In the genomic region with DNA sequence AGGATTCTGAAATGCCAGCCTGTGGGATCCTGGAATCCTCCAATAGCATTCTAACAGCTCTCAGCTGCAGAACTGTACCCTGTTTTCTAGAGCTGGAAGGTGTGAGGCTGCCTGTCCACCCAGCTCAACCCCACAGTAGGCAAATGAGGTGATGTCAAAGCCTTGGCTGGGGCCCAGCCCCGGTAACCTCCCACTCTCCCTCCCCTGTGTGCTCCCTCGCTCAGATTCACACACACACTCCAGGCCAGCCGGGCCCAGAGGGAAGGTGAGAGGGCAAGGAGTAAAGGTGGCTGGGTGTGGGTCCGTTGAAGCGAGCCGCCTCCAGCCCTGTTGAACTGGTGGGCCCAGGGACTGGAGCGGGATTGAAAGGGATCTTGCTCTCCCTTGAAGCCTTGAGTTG, we compare ENCODE assay signal across 2 cellular contexts.
TF ChIP-seq lines count a peak whose summit lies in the region.

A gene (plus strand): TSS at position 257 of the 400 bp plus-strand sequence. CDS start 254 bp downstream, outside the sequence.

TF ChIP-seq in H1, 55 proteins besides CTCF, POLR2A, EP300 and RAD21 (continued from another document):
- TF ChIP-seq, protein P1, sequence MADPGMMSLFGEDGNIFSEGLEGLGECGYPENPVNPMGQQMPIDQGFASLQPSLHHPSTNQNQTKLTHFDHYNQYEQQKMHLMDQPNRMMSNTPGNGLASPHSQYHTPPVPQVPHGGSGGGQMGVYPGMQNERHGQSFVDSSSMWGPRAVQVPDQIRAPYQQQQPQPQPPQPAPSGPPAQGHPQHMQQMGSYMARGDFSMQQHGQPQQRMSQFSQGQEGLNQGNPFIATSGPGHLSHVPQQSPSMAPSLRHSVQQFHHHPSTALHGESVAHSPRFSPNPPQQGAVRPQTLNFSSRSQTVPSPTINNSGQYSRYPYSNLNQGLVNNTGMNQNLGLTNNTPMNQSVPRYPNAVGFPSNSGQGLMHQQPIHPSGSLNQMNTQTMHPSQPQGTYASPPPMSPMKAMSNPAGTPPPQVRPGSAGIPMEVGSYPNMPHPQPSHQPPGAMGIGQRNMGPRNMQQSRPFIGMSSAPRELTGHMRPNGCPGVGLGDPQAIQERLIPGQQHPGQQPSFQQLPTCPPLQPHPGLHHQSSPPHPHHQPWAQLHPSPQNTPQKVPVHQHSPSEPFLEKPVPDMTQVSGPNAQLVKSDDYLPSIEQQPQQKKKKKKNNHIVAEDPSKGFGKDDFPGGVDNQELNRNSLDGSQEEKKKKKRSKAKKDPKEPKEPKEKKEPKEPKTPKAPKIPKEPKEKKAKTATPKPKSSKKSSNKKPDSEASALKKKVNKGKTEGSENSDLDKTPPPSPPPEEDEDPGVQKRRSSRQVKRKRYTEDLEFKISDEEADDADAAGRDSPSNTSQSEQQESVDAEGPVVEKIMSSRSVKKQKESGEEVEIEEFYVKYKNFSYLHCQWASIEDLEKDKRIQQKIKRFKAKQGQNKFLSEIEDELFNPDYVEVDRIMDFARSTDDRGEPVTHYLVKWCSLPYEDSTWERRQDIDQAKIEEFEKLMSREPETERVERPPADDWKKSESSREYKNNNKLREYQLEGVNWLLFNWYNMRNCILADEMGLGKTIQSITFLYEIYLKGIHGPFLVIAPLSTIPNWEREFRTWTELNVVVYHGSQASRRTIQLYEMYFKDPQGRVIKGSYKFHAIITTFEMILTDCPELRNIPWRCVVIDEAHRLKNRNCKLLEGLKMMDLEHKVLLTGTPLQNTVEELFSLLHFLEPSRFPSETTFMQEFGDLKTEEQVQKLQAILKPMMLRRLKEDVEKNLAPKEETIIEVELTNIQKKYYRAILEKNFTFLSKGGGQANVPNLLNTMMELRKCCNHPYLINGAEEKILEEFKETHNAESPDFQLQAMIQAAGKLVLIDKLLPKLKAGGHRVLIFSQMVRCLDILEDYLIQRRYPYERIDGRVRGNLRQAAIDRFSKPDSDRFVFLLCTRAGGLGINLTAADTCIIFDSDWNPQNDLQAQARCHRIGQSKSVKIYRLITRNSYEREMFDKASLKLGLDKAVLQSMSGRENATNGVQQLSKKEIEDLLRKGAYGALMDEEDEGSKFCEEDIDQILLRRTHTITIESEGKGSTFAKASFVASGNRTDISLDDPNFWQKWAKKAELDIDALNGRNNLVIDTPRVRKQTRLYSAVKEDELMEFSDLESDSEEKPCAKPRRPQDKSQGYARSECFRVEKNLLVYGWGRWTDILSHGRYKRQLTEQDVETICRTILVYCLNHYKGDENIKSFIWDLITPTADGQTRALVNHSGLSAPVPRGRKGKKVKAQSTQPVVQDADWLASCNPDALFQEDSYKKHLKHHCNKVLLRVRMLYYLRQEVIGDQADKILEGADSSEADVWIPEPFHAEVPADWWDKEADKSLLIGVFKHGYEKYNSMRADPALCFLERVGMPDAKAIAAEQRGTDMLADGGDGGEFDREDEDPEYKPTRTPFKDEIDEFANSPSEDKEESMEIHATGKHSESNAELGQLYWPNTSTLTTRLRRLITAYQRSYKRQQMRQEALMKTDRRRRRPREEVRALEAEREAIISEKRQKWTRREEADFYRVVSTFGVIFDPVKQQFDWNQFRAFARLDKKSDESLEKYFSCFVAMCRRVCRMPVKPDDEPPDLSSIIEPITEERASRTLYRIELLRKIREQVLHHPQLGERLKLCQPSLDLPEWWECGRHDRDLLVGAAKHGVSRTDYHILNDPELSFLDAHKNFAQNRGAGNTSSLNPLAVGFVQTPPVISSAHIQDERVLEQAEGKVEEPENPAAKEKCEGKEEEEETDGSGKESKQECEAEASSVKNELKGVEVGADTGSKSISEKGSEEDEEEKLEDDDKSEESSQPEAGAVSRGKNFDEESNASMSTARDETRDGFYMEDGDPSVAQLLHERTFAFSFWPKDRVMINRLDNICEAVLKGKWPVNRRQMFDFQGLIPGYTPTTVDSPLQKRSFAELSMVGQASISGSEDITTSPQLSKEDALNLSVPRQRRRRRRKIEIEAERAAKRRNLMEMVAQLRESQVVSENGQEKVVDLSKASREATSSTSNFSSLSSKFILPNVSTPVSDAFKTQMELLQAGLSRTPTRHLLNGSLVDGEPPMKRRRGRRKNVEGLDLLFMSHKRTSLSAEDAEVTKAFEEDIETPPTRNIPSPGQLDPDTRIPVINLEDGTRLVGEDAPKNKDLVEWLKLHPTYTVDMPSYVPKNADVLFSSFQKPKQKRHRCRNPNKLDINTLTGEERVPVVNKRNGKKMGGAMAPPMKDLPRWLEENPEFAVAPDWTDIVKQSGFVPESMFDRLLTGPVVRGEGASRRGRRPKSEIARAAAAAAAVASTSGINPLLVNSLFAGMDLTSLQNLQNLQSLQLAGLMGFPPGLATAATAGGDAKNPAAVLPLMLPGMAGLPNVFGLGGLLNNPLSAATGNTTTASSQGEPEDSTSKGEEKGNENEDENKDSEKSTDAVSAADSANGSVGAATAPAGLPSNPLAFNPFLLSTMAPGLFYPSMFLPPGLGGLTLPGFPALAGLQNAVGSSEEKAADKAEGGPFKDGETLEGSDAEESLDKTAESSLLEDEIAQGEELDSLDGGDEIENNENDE (IDR thresholded peaks at IDR 0.05; ENCODE audit: insufficient replicate concordance, low read length): no peak
- TF ChIP-seq, protein P2, sequence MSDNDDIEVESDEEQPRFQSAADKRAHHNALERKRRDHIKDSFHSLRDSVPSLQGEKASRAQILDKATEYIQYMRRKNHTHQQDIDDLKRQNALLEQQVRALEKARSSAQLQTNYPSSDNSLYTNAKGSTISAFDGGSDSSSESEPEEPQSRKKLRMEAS (IDR thresholded peaks at IDR 0.05): no peak
- no peak for TF ChIP-seq POLR2AphosphoS5 (IDR thresholded peaks at IDR 0.05; ENCODE audit: low read depth, low read length)
- no peak for TF ChIP-seq SP1 (IDR thresholded peaks at IDR 0.05; ENCODE audit: low read depth, low read length)
- no peak for TF ChIP-seq SIRT6 (IDR thresholded peaks at IDR 0.05; ENCODE audit: low read length)
- no peak for TF ChIP-seq GTF2F1 (IDR thresholded peaks at IDR 0.05; ENCODE audit: borderline replicate concordance, low read depth, low read length)

TF ChIP-seq in SK-N-SH treated with all-trans-retinoic acid at 6 μM for 48 hours, 23 proteins besides CTCF, POLR2A, EP300 and RAD21 (continued from another document):
- no peak for TF ChIP-seq RARB (CRISPR knock-in tag; IDR thresholded peaks at IDR 0.05)
- TF ChIP-seq, protein P3, sequence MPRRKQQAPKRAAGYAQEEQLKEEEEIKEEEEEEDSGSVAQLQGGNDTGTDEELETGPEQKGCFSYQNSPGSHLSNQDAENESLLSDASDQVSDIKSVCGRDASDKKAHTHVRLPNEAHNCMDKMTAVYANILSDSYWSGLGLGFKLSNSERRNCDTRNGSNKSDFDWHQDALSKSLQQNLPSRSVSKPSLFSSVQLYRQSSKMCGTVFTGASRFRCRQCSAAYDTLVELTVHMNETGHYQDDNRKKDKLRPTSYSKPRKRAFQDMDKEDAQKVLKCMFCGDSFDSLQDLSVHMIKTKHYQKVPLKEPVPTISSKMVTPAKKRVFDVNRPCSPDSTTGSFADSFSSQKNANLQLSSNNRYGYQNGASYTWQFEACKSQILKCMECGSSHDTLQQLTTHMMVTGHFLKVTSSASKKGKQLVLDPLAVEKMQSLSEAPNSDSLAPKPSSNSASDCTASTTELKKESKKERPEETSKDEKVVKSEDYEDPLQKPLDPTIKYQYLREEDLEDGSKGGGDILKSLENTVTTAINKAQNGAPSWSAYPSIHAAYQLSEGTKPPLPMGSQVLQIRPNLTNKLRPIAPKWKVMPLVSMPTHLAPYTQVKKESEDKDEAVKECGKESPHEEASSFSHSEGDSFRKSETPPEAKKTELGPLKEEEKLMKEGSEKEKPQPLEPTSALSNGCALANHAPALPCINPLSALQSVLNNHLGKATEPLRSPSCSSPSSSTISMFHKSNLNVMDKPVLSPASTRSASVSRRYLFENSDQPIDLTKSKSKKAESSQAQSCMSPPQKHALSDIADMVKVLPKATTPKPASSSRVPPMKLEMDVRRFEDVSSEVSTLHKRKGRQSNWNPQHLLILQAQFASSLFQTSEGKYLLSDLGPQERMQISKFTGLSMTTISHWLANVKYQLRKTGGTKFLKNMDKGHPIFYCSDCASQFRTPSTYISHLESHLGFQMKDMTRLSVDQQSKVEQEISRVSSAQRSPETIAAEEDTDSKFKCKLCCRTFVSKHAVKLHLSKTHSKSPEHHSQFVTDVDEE (CRISPR knock-in tag; IDR thresholded peaks at IDR 0.05): no peak
- TF ChIP-seq BACH2 (CRISPR knock-in tag; IDR thresholded peaks at IDR 0.05; ENCODE audit: borderline replicate concordance): no peak
- TF ChIP-seq GLIS3 (CRISPR knock-in tag; IDR thresholded peaks at IDR 0.05): no peak
- no peak for TF ChIP-seq TCF4 (CRISPR knock-in tag; IDR thresholded peaks at IDR 0.05; ENCODE audit: borderline replicate concordance)
- TF ChIP-seq, protein P4, sequence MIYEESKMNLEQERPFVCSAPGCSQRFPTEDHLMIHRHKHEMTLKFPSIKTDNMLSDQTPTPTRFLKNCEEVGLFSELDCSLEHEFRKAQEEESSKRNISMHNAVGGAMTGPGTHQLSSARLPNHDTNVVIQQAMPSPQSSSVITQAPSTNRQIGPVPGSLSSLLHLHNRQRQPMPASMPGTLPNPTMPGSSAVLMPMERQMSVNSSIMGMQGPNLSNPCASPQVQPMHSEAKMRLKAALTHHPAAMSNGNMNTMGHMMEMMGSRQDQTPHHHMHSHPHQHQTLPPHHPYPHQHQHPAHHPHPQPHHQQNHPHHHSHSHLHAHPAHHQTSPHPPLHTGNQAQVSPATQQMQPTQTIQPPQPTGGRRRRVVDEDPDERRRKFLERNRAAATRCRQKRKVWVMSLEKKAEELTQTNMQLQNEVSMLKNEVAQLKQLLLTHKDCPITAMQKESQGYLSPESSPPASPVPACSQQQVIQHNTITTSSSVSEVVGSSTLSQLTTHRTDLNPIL (CRISPR knock-in tag; IDR thresholded peaks at IDR 0.05; ENCODE audit: low read depth): no peak
- TF ChIP-seq, protein P5, sequence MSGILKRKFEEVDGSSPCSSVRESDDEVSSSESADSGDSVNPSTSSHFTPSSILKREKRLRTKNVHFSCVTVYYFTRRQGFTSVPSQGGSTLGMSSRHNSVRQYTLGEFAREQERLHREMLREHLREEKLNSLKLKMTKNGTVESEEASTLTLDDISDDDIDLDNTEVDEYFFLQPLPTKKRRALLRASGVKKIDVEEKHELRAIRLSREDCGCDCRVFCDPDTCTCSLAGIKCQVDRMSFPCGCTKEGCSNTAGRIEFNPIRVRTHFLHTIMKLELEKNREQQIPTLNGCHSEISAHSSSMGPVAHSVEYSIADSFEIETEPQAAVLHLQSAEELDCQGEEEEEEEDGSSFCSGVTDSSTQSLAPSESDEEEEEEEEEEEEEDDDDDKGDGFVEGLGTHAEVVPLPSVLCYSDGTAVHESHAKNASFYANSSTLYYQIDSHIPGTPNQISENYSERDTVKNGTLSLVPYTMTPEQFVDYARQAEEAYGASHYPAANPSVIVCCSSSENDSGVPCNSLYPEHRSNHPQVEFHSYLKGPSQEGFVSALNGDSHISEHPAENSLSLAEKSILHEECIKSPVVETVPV (CRISPR knock-in tag; IDR thresholded peaks at IDR 0.05): no peak
- no peak for TF ChIP-seq ZNF8 (CRISPR knock-in tag; IDR thresholded peaks at IDR 0.05)
- TF ChIP-seq, protein P6, sequence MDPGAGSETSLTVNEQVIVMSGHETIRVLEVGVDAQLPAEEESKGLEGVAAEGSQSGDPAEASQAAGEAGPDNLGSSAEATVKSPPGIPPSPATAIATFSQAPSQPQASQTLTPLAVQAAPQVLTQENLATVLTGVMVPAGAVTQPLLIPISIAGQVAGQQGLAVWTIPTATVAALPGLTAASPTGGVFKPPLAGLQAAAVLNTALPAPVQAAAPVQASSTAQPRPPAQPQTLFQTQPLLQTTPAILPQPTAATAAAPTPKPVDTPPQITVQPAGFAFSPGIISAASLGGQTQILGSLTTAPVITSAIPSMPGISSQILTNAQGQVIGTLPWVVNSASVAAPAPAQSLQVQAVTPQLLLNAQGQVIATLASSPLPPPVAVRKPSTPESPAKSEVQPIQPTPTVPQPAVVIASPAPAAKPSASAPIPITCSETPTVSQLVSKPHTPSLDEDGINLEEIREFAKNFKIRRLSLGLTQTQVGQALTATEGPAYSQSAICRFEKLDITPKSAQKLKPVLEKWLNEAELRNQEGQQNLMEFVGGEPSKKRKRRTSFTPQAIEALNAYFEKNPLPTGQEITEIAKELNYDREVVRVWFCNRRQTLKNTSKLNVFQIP (CRISPR knock-in tag; IDR thresholded peaks at IDR 0.05; ENCODE audit: borderline replicate concordance, low read depth): no peak
